In the genomic region with DNA sequence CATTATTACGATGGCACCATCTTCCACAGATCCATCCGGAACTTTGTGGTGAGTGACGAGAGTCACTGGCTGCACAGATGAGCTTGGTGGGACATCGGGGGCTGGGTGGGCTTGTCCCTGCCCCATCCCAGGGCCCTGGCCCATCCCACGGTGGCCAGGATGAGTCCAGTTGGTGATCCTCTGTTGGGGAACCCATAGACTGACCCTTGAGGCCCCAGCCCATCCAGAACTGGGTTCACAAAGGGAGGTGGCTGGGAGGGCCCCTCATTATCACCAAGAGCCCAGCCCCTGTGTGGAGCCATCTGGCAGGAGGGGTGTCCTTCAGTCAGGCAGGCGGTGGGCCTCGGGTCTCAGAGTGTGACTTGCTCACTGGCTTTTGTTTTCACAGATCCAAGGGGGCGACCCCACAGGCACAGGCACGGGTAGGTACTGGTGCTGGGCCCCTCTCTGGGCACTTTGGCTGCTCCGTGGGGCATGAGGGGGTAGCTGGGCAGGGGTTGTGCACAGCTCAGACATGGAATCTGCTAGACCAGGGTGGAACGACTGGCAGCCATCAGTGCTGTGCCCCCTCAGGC, we compare ENCODE assay signal across 22 cellular contexts. TPM values are rescaled to one million over a fixed set of nuclear protein-coding genes. Genes with fewer than 3 reads are reported as not detected.
"Had no signal": no experiment of that assay in that cellular context is flagged by ENCODE, and none has a peak within 500 bp of the region (broad histone marks: within the 10 kb centered on the region; RNA-seq: fewer than 3 reads in every experiment).

No MANE protein-coding gene starts in this region.

- H3K27ac ChIP-seq: ascending aorta, colonic mucosa, dorsolateral prefrontal cortex, epithelial cell of prostate, left lung, thoracic aorta, upper lobe of right lung had no signal

- H3K27me3 Mint-ChIP-seq: activated CD4-positive, alpha-beta T cell treated with anti-CD3 and anti-CD28 coated beads, Interleukin-2, amount 10 ng/mL, durations not matched to agents 24 days and 14 days; activated CD8-positive, alpha-beta memory T cell treated with anti-CD3 and anti-CD28 coated beads, Interleukin-2, amount 10 ng/mL, durations not matched to agents 7 days and 5 days; activated CD8-positive, alpha-beta T cell treated with anti-CD3 and anti-CD28 coated beads for 36 hours; activated naive CD4-positive, alpha-beta T cell treated with anti-CD3 and anti-CD28 coated beads, Interleukin-2, amount 50 U/mL, for 24 hours; central memory CD8-positive, alpha-beta T cell had no signal

- H3K9me3 Mint-ChIP-seq: activated CD4-positive, alpha-beta T cell treated with anti-CD3 and anti-CD28 coated beads, Interleukin-2, amount 10 ng/mL, durations not matched to agents 24 days and 14 days; activated CD8-positive, alpha-beta T cell treated with anti-CD3 and anti-CD28 coated beads for 36 hours; activated naive CD4-positive, alpha-beta T cell treated with anti-CD3 and anti-CD28 coated beads, Interleukin-2, amount 50 U/mL, for 24 hours; central memory CD8-positive, alpha-beta T cell; mesothelial cell of epicardium; nephron had no signal

- H3K9me3 ChIP-seq: ascending aorta, colonic mucosa, left lung, thoracic aorta, upper lobe of right lung had no signal

- H3K4me1 ChIP-seq: ascending aorta, colonic mucosa, left lung, upper lobe of right lung had no signal

- H3K4me1 Mint-ChIP-seq: mesothelial cell of epicardium had no signal

- H3K27ac Mint-ChIP-seq: activated CD4-positive, alpha-beta T cell treated with anti-CD3 and anti-CD28 coated beads, Interleukin-2, amount 10 ng/mL, durations not matched to agents 24 days and 14 days; activated CD8-positive, alpha-beta memory T cell treated with anti-CD3 and anti-CD28 coated beads, Interleukin-2, amount 10 ng/mL, durations not matched to agents 7 days and 5 days; activated CD8-positive, alpha-beta T cell treated with anti-CD3 and anti-CD28 coated beads for 36 hours; activated naive CD4-positive, alpha-beta T cell treated with anti-CD3 and anti-CD28 coated beads, Interleukin-2, amount 50 U/mL, for 24 hours; mesothelial cell of epicardium; nephron had no signal

- H3K4me3 ChIP-seq: ascending aorta, colonic mucosa, dorsolateral prefrontal cortex, left lung, lung, smooth muscle cell, thoracic aorta, upper lobe of right lung had no signal

- ATAC-seq: activated CD8-positive, alpha-beta memory T cell treated with anti-CD3 and anti-CD28 coated beads, Interleukin-2, amount 10 ng/mL, durations not matched to agents 7 days and 5 days; activated CD8-positive, alpha-beta T cell treated with anti-CD3 and anti-CD28 coated beads for 36 hours; left lung; sciatic nerve; SK-N-SH treated with all-trans-retinoic acid at 6 μM for 48 hours had no signal

- DNase-seq: activated CD4-positive, alpha-beta T cell treated with anti-CD3 and anti-CD28 coated beads, Interleukin-2, amount 10 ng/mL, durations not matched to agents 24 days and 14 days; activated CD8-positive, alpha-beta memory T cell treated with anti-CD3 and anti-CD28 coated beads, Interleukin-2, amount 10 ng/mL, durations not matched to agents 7 days and 5 days; activated CD8-positive, alpha-beta T cell treated with anti-CD3 and anti-CD28 coated beads for 36 hours; activated effector memory CD4-positive, alpha-beta T cell treated with anti-CD3 and anti-CD28 coated beads, Interleukin-2, amount 50 U/mL, for 16 hours; activated T-cell treated with anti-CD3 and anti-CD28 coated beads for 4 hours; colonic mucosa; dorsolateral prefrontal cortex; stimulated activated CD4-positive, alpha-beta T cell treated with anti-CD3 and anti-CD28 coated beads, Interleukin-15, amount 100 ng/mL, for 24 hours; stimulated activated naive CD4-positive, alpha-beta T cell; upper lobe of right lung had no signal

- H3K4me2 ChIP-seq: smooth muscle cell had no signal

- H3K27me3 ChIP-seq: ascending aorta, colonic mucosa, dorsolateral prefrontal cortex, left lung, upper lobe of right lung had no signal

- H3K4me3 Mint-ChIP-seq: activated CD4-positive, alpha-beta T cell treated with anti-CD3 and anti-CD28 coated beads, Interleukin-2, amount 10 ng/mL, durations not matched to agents 24 days and 14 days; activated CD8-positive, alpha-beta memory T cell treated with anti-CD3 and anti-CD28 coated beads, Interleukin-2, amount 10 ng/mL, durations not matched to agents 7 days and 5 days; activated CD8-positive, alpha-beta T cell treated with anti-CD3 and anti-CD28 coated beads for 36 hours; activated naive CD4-positive, alpha-beta T cell treated with anti-CD3 and anti-CD28 coated beads, Interleukin-2, amount 50 U/mL, for 24 hours; central memory CD8-positive, alpha-beta T cell; mesothelial cell of epicardium; nephron had no signal

RNA-seq across cellular contexts. Expression of a gene that starts 55.2 kb away (rescaled TPM):
- total RNA-seq: ascending aorta had no signal
- polyA plus RNA-seq: smooth muscle cell had no signal
